Comparison of ENCODE assay signal across 8 cellular contexts in genomic region chr17:4939804-4940624, GRCh38. TPM values are rescaled to one million over a fixed set of nuclear protein-coding genes. Genes with fewer than 3 reads are reported as not detected.
DNase-seq lines count a peak whose midpoint lies in the region; ATAC-seq, FAIRE-seq and TF ChIP-seq lines count a peak whose summit lies in the region.

RNF167 (plus strand) TSS chr17:4940268; CDS start chr17:4940910, 642 bp downstream.
SLC25A11 (minus strand) TSS chr17:4940046; CDS start chr17:4939910, 136 bp downstream.

- intact Hi-C loops in activated CD4-positive, alpha-beta memory T cell treated with anti-CD3 and anti-CD28 coated beads for 36 hours (cut with micrococcal nuclease), result loop anchor here (1.0 to 10.0 kb wide), 9 partner anchors 8 to 795 kb away; partner anchors contain the start of genes ARRB2, CAMTA2, CHRNE and CYB5D2
- intact Hi-C loops in HepG2 (cut with micrococcal nuclease; ENCODE audit: unreplicated experiment), result no loop called here

- BruUV-seq in HepG2 (replicated peaks; lab: Mats Ljungman, UMichigan), result no TSS peak

- H3K4me1 Mint-ChIP-seq in activated CD4-positive, alpha-beta memory T cell treated with anti-CD3 and anti-CD28 coated beads for 36 hours (ENCODE audit: low read depth), result peaks cover 48% of the 10 kb centered on the region

- DNase-seq in CD1c-positive myeloid dendritic cell (ENCODE audit: extremely low spot score), result peak; percentile 100
- peak; percentile 97 for DNase-seq in NCI-H82 treated with DMSO at 0.1 percent for 48 hours (lab: John Stamatoyannopoulos, UW; ENCODE audit: unreplicated experiment)
- peak; percentile 97 for DNase-seq in activated CD4-positive, alpha-beta memory T cell treated with anti-CD3 and anti-CD28 coated beads for 36 hours
- peak; percentile 100 for DNase-seq in dermis microvascular lymphatic vessel endothelial cell (ENCODE audit: low read depth in 2 of 2)
- DNase-seq in HepG2 (ENCODE audit: low spot score), result peak; percentile 100
- DNase-seq in stimulated activated CD4-positive, alpha-beta T cell treated with anti-CD3 and anti-CD28 coated beads, Interleukin-4, amount 100 ng/mL, for 1 hour, result peak; percentile 92

- 1% methylated on average over 46 of the region's 75 CpGs for WGBS in HepG2 (ENCODE audit: low lambda C conversion rate)

- peak within 1 kb of the TSS; percentile 95 for H3K9ac ChIP-seq in HepG2 (ENCODE audit: insufficient read depth, low read depth, low read length)

- H3K36me3 Mint-ChIP-seq in activated CD4-positive, alpha-beta memory T cell treated with anti-CD3 and anti-CD28 coated beads for 36 hours, result peaks cover 64% of the 10 kb centered on the region

- H3K4me2 ChIP-seq in HepG2 (ENCODE audit: low read depth, low read length), result peak within 1 kb of the TSS; percentile 98

- H3K79me2 ChIP-seq in HepG2 (ENCODE audit: insufficient read depth, low read length), result peaks cover 45% of the 10 kb centered on the region

- peak; percentile 67 to 90 for TF ChIP-seq POLR2A in HepG2 (IDR thresholded peaks at IDR 0.05; ENCODE audit: insufficient read depth in 1 of 2, low read depth in 2 of 2, low read length in 2 of 2)

- no peaks in the 10 kb centered on the region; a peak in 1 of 5 replicates for H3K27me3 ChIP-seq in HepG2 (ENCODE audit: control insufficient read depth in 1 of 2, insufficient read depth in 2 of 2, low read length in 2 of 2)

- TF ChIP-seq EP300 in HepG2 (IDR thresholded peaks at IDR 0.05; ENCODE audit: low read depth in 2 of 2, low read length in 2 of 2) (no peak), HepG2 (CRISPR knock-in tag; IDR thresholded peaks at IDR 0.05; ENCODE audit: borderline replicate concordance) (no peak)

- in situ Hi-C loops in HepG2 (cut with HindIII; ENCODE audit: extremely low pct_ligation_motif_present, low pct_unique_long_range_greater_than_20kb), result no loop called here

- POLR2A ChIA-PET in activated CD4-positive, alpha-beta memory T cell treated with anti-CD3 and anti-CD28 coated beads for 36 hours (lab: Charles Lee), result interaction anchor here (0.6 to 21.0 kb wide), 12 partner anchors 10 to 481 kb away, joined by 3 to 346 read pairs (median 6); partner anchors contain the start of genes C17orf107, CAMTA2, ENO3 and INCA1
- POLR2A ChIA-PET in HepG2 (lab: Yijun Ruan, JAX), result interaction anchor here (0.8 to 3.9 kb wide), 29 partner anchors 9 to 404 kb away, joined by 3 to 201 read pairs (median 5); partner anchors contain the start of genes ARRB2, CAMTA2, ENO3 and GLTPD2

- CTCF ChIA-PET in activated CD4-positive, alpha-beta memory T cell treated with anti-CD3 and anti-CD28 coated beads for 36 hours (lab: Charles Lee), result interaction anchor here (0.8 to 2.4 kb wide), 16 partner anchors 11 to 230 kb away, joined by 3 to 13 read pairs (median 4); partner anchors contain the start of genes C17orf107, CAMTA2, CHRNE and GLTPD2
- CTCF ChIA-PET in HepG2 (lab: Yijun Ruan, JAX; ENCODE audit: low intra/inter-chr PET ratio, low total read pairs), result no interaction called here

- ATAC-seq in GM19438 (IDR thresholded peaks at IDR 0.05; ENCODE audit: low read depth, unreplicated experiment), result peak; percentile 67
- peak; percentile 53 for ATAC-seq in HG03575 (IDR thresholded peaks at IDR 0.05; ENCODE audit: extremely low read depth, insufficient number of reproducible peaks, low FRiP score, unreplicated experiment)
- ATAC-seq in HepG2, result peak; percentile 79

- H3K9me3 ChIP-seq in HepG2 (ENCODE audit: low read length), result no peaks in the 10 kb centered on the region

- H2AFZ ChIP-seq in HepG2 (ENCODE audit: low read length), result no peak within 1 kb of the TSS

- H3K4me1 ChIP-seq in HepG2 (ENCODE audit: insufficient read depth, low read length), result peaks cover 30% of the 10 kb centered on the region

- peak within 1 kb of the TSS; percentile 96 for H3K27ac ChIP-seq in HepG2 (ENCODE audit: extremely low read length, insufficient read depth, low read length)

- H3K4me3 ChIP-seq in HepG2 (replicated peaks in 1 of 3; ENCODE audit: insufficient read depth in 1 of 3, low read depth in 2 of 3, low read length in 3 of 3), result peak within 1 kb of the TSS; percentile 91 to 97 (median 93)

- FAIRE-seq in HepG2 (lab: Jason Lieb, UNC), result peak; percentile 98

- no peaks in the 10 kb centered on the region for H3K9me3 Mint-ChIP-seq in activated CD4-positive, alpha-beta memory T cell treated with anti-CD3 and anti-CD28 coated beads for 36 hours

- peaks cover 7% of the 10 kb centered on the region; the same call in 1 of the 2 replicates for H4K20me1 ChIP-seq in HepG2 (ENCODE audit: insufficient read depth, low read length)

- no peak for TF ChIP-seq CTCF in HepG2 (CRISPR knock-in tag; IDR thresholded peaks at IDR 0.05)

- H3K27me3 Mint-ChIP-seq in activated CD4-positive, alpha-beta memory T cell treated with anti-CD3 and anti-CD28 coated beads for 36 hours, result peaks cover 1% of the 10 kb centered on the region

- peaks cover 8 to 32% of the 10 kb centered on the region in 2 experiments for H3K36me3 ChIP-seq in HepG2 (replicated peaks in 1 of 2; ENCODE audit: control insufficient read depth in 1 of 2, insufficient read depth in 2 of 2, low read length in 2 of 2)

- H3K4me3 Mint-ChIP-seq in activated CD4-positive, alpha-beta memory T cell treated with anti-CD3 and anti-CD28 coated beads for 36 hours, result peak within 1 kb of the TSS; percentile 90

- H3K27ac Mint-ChIP-seq in activated CD4-positive, alpha-beta memory T cell treated with anti-CD3 and anti-CD28 coated beads for 36 hours, result peak within 1 kb of the TSS; percentile 95

- peak; percentile 57 for TF ChIP-seq RAD21 in HepG2 (CRISPR knock-in tag; IDR thresholded peaks at IDR 0.05)

TF ChIP-seq in HepG2, 621 proteins besides CTCF, POLR2A, EP300 and RAD21 (continues in another document):
- 0 out of 2 replicates have a peak, but pooled peaks have one; percentile 22 for TF ChIP-seq ERF (CRISPR knock-in tag; IDR thresholded peaks at IDR 0.05)
- TF ChIP-seq SALL1 (CRISPR knock-in tag; IDR thresholded peaks at IDR 0.05), result peak; percentile 70
- TF ChIP-seq ZSCAN29 (CRISPR knock-in tag; conservative IDR thresholded peaks at IDR 0.05), result 0 out of 2 replicates have a peak, but pooled peaks have one; percentile 23
- TF ChIP-seq ELF3 (CRISPR knock-in tag; IDR thresholded peaks at IDR 0.05), result peak; percentile 10; the same call in 1 of the 2 replicates
- peak; percentile 71; the same call in 1 of the 2 replicates for TF ChIP-seq MED13 (CRISPR knock-in tag; IDR thresholded peaks at IDR 0.05)

RNA-seq across cellular contexts. Expression of gene RNF167, which starts in this region (rescaled TPM):
- total RNA-seq in activated CD4-positive, alpha-beta memory T cell treated with anti-CD3 and anti-CD28 coated beads for 36 hours, result 100 to 1,000 TPM; 130 to 157 TPM
- total RNA-seq in dermis microvascular lymphatic vessel endothelial cell, result 12.5 and 15.8 TPM in 2 replicates
- total RNA-seq in HepG2 (2016; rRNA removed; fragmentation: Illumina TruSeq; extraction: Trizol), result 35.7 and 44.1 TPM in 2 replicates
- total RNA-seq in HepG2 (2016; cell fraction: cytosol; rRNA removed; fragmentation: Illumina TruSeq; extraction: Trizol; ENCODE audit: low read depth), result 16.6 and 21.0 TPM in 2 replicates
- total RNA-seq in HepG2 (2016; cell fraction: insoluble cytoplasmic fraction; rRNA removed; fragmentation: Illumina TruSeq; extraction: Trizol), result 35.1 and 40.1 TPM in 2 replicates
- total RNA-seq in HepG2 (2016; cell fraction: membrane; rRNA removed; fragmentation: Illumina TruSeq; extraction: Trizol), result 55.7 and 57.0 TPM in 2 replicates
- 35.7 and 36.1 TPM in 2 replicates for total RNA-seq in HepG2 (2016; cell fraction: nucleus; rRNA removed; fragmentation: Illumina TruSeq; extraction: Trizol)
- 45.4 and 49.9 TPM in 2 replicates for polyA plus RNA-seq in HepG2 (2011; rRNA removed)
- polyA plus RNA-seq in HepG2 (2011; cell fraction: cytosol; rRNA removed), result 56.8 and 59.9 TPM in 2 replicates
- polyA plus RNA-seq in HepG2 (2011; cell fraction: nucleus; rRNA removed), result 75.7 and 85.0 TPM in 2 replicates
- polyA plus RNA-seq in HepG2 (2012), result 54.2 and 62.3 TPM in 2 replicates
- 28.1 and 30.9 TPM in 2 replicates for polyA plus RNA-seq in HepG2 (2016; cell fraction: cytosol; fragmentation: Illumina TruSeq; extraction: Trizol; ENCODE audit: low read depth)
- 58.7 and 75.7 TPM in 2 replicates for polyA plus RNA-seq in HepG2 (2016; cell fraction: insoluble cytoplasmic fraction; fragmentation: Illumina TruSeq; extraction: Trizol; ENCODE audit: low read depth)
- 80.2 and 86.8 TPM in 2 replicates for polyA plus RNA-seq in HepG2 (2016; cell fraction: membrane; fragmentation: Illumina TruSeq; extraction: Trizol; ENCODE audit: low read depth)
- polyA plus RNA-seq in HepG2 (2016; cell fraction: nucleus; fragmentation: Illumina TruSeq; extraction: Trizol; ENCODE audit: insufficient read depth, low read depth), result 94.6 and 94.8 TPM in 2 replicates
- 83.4 and 279 TPM in 2 replicates for polyA minus RNA-seq in HepG2 (2011; rRNA and poly(A)+ RNA removed; ENCODE audit: low replicate concordance)
- 40.3 and 46.3 TPM in 2 replicates for polyA minus RNA-seq in HepG2 (2011; cell fraction: cytosol; rRNA and poly(A)+ RNA removed)
- 27.2 and 33.9 TPM in 2 replicates for polyA minus RNA-seq in HepG2 (2011; cell fraction: nucleus; rRNA and poly(A)+ RNA removed)

RNA-seq across cellular contexts. Expression of gene SLC25A11, which starts in this region (rescaled TPM):
- 10 to 100 TPM; 70.5 to 72.5 TPM for total RNA-seq in activated CD4-positive, alpha-beta memory T cell treated with anti-CD3 and anti-CD28 coated beads for 36 hours
- total RNA-seq in dermis microvascular lymphatic vessel endothelial cell (47.4 and 62.8 TPM in 2 replicates), HepG2 (2016; rRNA removed; fragmentation: Illumina TruSeq; extraction: Trizol) (47.2 and 47.9 TPM in 2 replicates)
- 22.1 and 25.5 TPM in 2 replicates for total RNA-seq in HepG2 (2016; cell fraction: cytosol; rRNA removed; fragmentation: Illumina TruSeq; extraction: Trizol; ENCODE audit: low read depth)
- total RNA-seq in HepG2 (2016; cell fraction: insoluble cytoplasmic fraction; rRNA removed; fragmentation: Illumina TruSeq; extraction: Trizol), result 40.6 and 48.7 TPM in 2 replicates
- total RNA-seq in HepG2 (2016; cell fraction: membrane; rRNA removed; fragmentation: Illumina TruSeq; extraction: Trizol), result 28.0 and 32.2 TPM in 2 replicates
- 21.3 and 23.1 TPM in 2 replicates for total RNA-seq in HepG2 (2016; cell fraction: nucleus; rRNA removed; fragmentation: Illumina TruSeq; extraction: Trizol)
- 35.0 and 35.4 TPM in 2 replicates for polyA plus RNA-seq in HepG2 (2011; rRNA removed)
- 31.3 and 45.3 TPM in 2 replicates for polyA plus RNA-seq in HepG2 (2011; cell fraction: cytosol; rRNA removed)
- 41.0 and 42.8 TPM in 2 replicates for polyA plus RNA-seq in HepG2 (2011; cell fraction: nucleus; rRNA removed)
- 19.7 and 27.6 TPM in 2 replicates for polyA plus RNA-seq in HepG2 (2012)
- polyA plus RNA-seq in HepG2 (2016; cell fraction: cytosol; fragmentation: Illumina TruSeq; extraction: Trizol; ENCODE audit: low read depth), result 21.7 and 29.8 TPM in 2 replicates
- polyA plus RNA-seq in HepG2 (2016; cell fraction: insoluble cytoplasmic fraction; fragmentation: Illumina TruSeq; extraction: Trizol; ENCODE audit: low read depth), result 44.9 and 50.2 TPM in 2 replicates
- 22.8 and 26.7 TPM in 2 replicates for polyA plus RNA-seq in HepG2 (2016; cell fraction: membrane; fragmentation: Illumina TruSeq; extraction: Trizol; ENCODE audit: low read depth)
- 36.1 and 36.6 TPM in 2 replicates for polyA plus RNA-seq in HepG2 (2016; cell fraction: nucleus; fragmentation: Illumina TruSeq; extraction: Trizol; ENCODE audit: insufficient read depth, low read depth)
- polyA minus RNA-seq in HepG2 (2011; rRNA and poly(A)+ RNA removed; ENCODE audit: low replicate concordance), result 77.5 and 91.1 TPM in 2 replicates
- polyA minus RNA-seq in HepG2 (2011; cell fraction: cytosol; rRNA and poly(A)+ RNA removed), result 17.0 and 18.5 TPM in 2 replicates
- 20.0 and 27.3 TPM in 2 replicates for polyA minus RNA-seq in HepG2 (2011; cell fraction: nucleus; rRNA and poly(A)+ RNA removed)

Comparison
In these comparisons a context has a peak if more than half of its experiments do, and no peak if none do; other contexts are left out.
1. Peak in every context shown above with its lines: DNase-seq, ATAC-seq, H3K4me3 ChIP-seq and H3K27ac ChIP-seq.